19 cellular contexts compared by ENCODE assay signal in genomic region chr12:71478277-71478676, GRCh38. TPM values are rescaled to one million over a fixed set of nuclear protein-coding genes. Genes with fewer than 3 reads are reported as not detected.
"Had no signal": no experiment of that assay in that cellular context is flagged by ENCODE, and none has a peak within 500 bp of the region (broad histone marks: within the 10 kb centered on the region; RNA-seq: fewer than 3 reads in every experiment).

No MANE protein-coding gene starts in this region.

- H3K79me2 ChIP-seq: hepatocyte, parathyroid adenoma had no signal

- H3K4me1 ChIP-seq: parathyroid adenoma, right atrium auricular region had no signal

- H3K27me3 ChIP-seq: brain microvascular endothelial cell, hepatocyte, right atrium auricular region had no signal

- H2AFZ ChIP-seq: hepatocyte, parathyroid adenoma had no signal

- H3K4me2 ChIP-seq: hepatocyte had no signal

- ATAC-seq: activated CD4-positive, CD25-positive, alpha-beta regulatory T cell treated with anti-CD3 and anti-CD28 coated beads, Interleukin-2, amount 50 U/mL, for 24 hours had no signal

- H3K27ac ChIP-seq: brain microvascular endothelial cell, hepatocyte, parathyroid adenoma, right atrium auricular region, skin epidermis had no signal

- H3K36me3 ChIP-seq: brain microvascular endothelial cell, right atrium auricular region had no signal

- H3K4me3 ChIP-seq: hepatocyte, lung, right atrium auricular region, skin epidermis had no signal

- DNase-seq: activated naive CD8-positive, alpha-beta T cell treated with anti-CD3 and anti-CD28 coated beads for 36 hours; brain microvascular endothelial cell; effector memory CD4-positive, alpha-beta T cell; islet precursor cell; naive B cell; stimulated activated CD4-positive, alpha-beta T cell treated with anti-CD3 and anti-CD28 coated beads, Interleukin-15, amount 100 ng/mL, for 24 hours; stimulated activated CD4-positive, alpha-beta T cell treated with anti-CD3 and anti-CD28 coated beads, Interleukin-4, amount 100 ng/mL, for 4 hours; stimulated activated CD8-positive, alpha-beta memory T cell treated with anti-CD3 and anti-CD28 coated beads, Interleukin-4, amount 100 ng/mL, for 48 hours; stimulated activated naive CD4-positive, alpha-beta T cell treated with Interleukin-2 at 50 U/mL for 16 hours; substantia nigra; trophoblast cell had no signal

RNA-seq across cellular contexts. Expression of gene LGR5, which starts 38.7 kb away (rescaled TPM):
- total RNA-seq: activated CD8-positive, alpha-beta memory T cell treated with anti-CD3 and anti-CD28 coated beads for 36 hours; activated naive CD8-positive, alpha-beta T cell treated with anti-CD3 and anti-CD28 coated beads for 36 hours; activated T-helper 1 cell treated with anti-CD3 and anti-CD28 coated beads, Interleukin-12 subunit alpha, Interleukin-12 subunit beta, Interleukin-2, Interleukin-4 antibody, amounts not matched to agents 30 ng/mL and 10 ng/mL and 1 ng/mL, durations not matched to agents 14 hours and 24 hours and 36 hours had no signal
